In the genomic region with DNA sequence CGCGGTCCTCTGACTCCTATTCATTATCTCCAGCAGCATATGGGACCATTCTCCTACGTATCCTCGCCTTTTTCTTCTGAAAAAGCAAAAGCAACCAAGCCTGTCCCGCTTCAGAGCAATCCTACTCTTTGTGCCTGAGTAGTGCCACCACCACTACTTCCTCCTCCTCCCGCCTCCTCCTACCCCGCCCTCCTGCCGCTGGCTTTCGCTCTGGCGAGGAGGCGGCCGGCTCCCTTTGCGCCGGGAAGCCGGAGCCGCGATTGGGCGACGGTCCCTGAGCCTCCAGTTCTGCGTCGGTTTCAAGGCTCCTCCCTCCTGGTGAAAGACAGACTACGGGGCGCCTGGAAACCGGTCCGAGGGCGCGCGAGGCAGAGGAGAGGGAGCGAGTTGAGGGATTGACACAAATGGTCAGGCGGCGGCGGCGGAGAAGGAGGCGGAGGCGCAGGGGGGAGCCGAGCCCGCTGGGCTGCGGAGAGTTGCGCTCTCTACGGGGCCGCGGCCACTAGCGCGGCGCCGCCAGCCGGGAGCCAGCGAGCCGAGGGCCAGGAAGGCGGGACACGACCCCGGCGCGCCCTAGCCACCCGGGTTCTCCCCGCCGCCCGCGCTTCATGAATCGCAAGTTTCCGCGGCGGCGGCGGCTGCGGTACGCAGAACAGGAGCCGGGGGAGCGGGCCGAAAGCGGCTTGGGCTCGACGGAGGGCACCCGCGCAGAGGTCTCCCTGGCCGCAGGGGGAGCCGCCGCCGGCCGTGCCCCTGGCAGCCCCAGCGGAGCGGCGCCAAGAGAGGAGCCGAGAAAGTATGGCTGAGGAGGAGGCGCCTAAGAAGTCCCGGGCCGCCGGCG, we compare ENCODE assay signal across 8 cellular contexts. TPM values are rescaled to one million over a fixed set of nuclear protein-coding genes. Genes with fewer than 3 reads are reported as not detected.
A peak's percentile ranks its signal among the peaks of the same experiment; 100 is the strongest.
DNase-seq lines count a peak whose midpoint lies in the region; ATAC-seq and TF ChIP-seq lines count a peak whose summit lies in the region.

Gene FZD1, plus strand, starts transcription at position 351 of the 841 bp plus-strand sequence. Its CDS starts 448 bp downstream, at position 799.

- H3K4me1 Mint-ChIP-seq in activated naive CD4-positive, alpha-beta T cell treated with anti-CD3 and anti-CD28 coated beads for 36 hours (ENCODE audit: low read depth) = peaks cover 8% of the 10 kb centered on the region
- H3K4me1 Mint-ChIP-seq in neural progenitor cell = peaks cover 45% of the 10 kb centered on the region

- peak within 1 kb of the TSS; percentile 76 for H3K9ac ChIP-seq in IMR-90 (ENCODE audit: low read depth, low read length)
- H3K9ac ChIP-seq in OCI-LY1 (ENCODE audit: low read length) = peak within 1 kb of the TSS; percentile 51
- H3K9ac ChIP-seq in neural progenitor cell = peak within 1 kb of the TSS; percentile 32

- no peaks in the 10 kb centered on the region for H3K9me2 ChIP-seq in OCI-LY1 (ENCODE audit: low read depth, low read length)

- H3K36me3 Mint-ChIP-seq in activated naive CD4-positive, alpha-beta T cell treated with anti-CD3 and anti-CD28 coated beads for 36 hours (ENCODE audit: low read depth) = peaks cover 1% of the 10 kb centered on the region
- H3K36me3 Mint-ChIP-seq in neural progenitor cell = peaks cover 7% of the 10 kb centered on the region

- no peaks in the 10 kb centered on the region; the same call in 1 of the 2 replicates for H3K36me3 ChIP-seq in IMR-90 (ENCODE audit: control insufficient read depth, insufficient read depth, low read length)
- no peaks in the 10 kb centered on the region for H3K36me3 ChIP-seq in OCI-LY1 (ENCODE audit: insufficient read depth, low read length)
- no peaks in the 10 kb centered on the region for H3K36me3 ChIP-seq in neural progenitor cell
- H3K36me3 ChIP-seq in thymus (ENCODE audit: control insufficient read depth, insufficient read depth) = no peaks in the 10 kb centered on the region

- peaks cover 5% of the 10 kb centered on the region; the same call in 1 of the 2 replicates for H3K9me1 ChIP-seq in IMR-90 (ENCODE audit: insufficient read depth, low read length)

- peak within 1 kb of the TSS; percentile 79 for H3K4ac ChIP-seq in IMR-90 (ENCODE audit: low read depth, low read length)

- H3K27me3 ChIP-seq in IMR-90 (ENCODE audit: control insufficient read depth, insufficient read depth, low read length) (no peaks in the 10 kb centered on the region), OCI-LY1 (ENCODE audit: insufficient read depth, low read length) (peaks cover 5% of the 10 kb centered on the region; the same call in 1 of the 2 replicates), neural progenitor cell (peaks cover 92% of the 10 kb centered on the region), thymus (ENCODE audit: control insufficient read depth, insufficient read depth) (peaks cover 12% of the 10 kb centered on the region)

- peak within 1 kb of the TSS; percentile 68; the same call in 1 of the 3 replicates for H2BK15ac ChIP-seq in IMR-90 (ENCODE audit: low read depth, low read length)

- WGBS in IMR-90 (ENCODE audit: extremely low coverage in 2 of 2, insufficient read length in 1 of 2), 2 experiments = 1% methylated on average over 41 of the region's 89 CpGs; no CpG with 5 or more reads in 1 of the 2 experiments
- WGBS in thymus = under 1% methylated on average over 89 of the region's 89 CpGs

- peaks cover 18 to 29% of the 10 kb centered on the region in 2 experiments for H3K79me1 ChIP-seq in IMR-90 (ENCODE audit: low read depth in 1 of 2, low read length in 2 of 2)

- H3K27ac Mint-ChIP-seq in activated naive CD4-positive, alpha-beta T cell treated with anti-CD3 and anti-CD28 coated beads for 36 hours = no peak within 1 kb of the TSS
- H3K27ac Mint-ChIP-seq in neural progenitor cell = peak within 1 kb of the TSS; percentile 92

- H2BK20ac ChIP-seq in IMR-90 (ENCODE audit: low read depth, low read length) = peak within 1 kb of the TSS; percentile 52; the same call in 1 of the 2 replicates

- H4K20me1 ChIP-seq in IMR-90 (ENCODE audit: insufficient read depth, low read length) (no peaks in the 10 kb centered on the region; the same call in 1 of the 2 replicates), OCI-LY1 (ENCODE audit: insufficient read depth, low read length) (no peaks in the 10 kb centered on the region), neural progenitor cell (ENCODE audit: low read depth) (peaks cover 35% of the 10 kb centered on the region)

- H3K27ac ChIP-seq in IMR-90 (ENCODE audit: insufficient read depth, low read length) (peak within 1 kb of the TSS; percentile 89), OCI-LY1 (ENCODE audit: low read depth, low read length, poor library complexity, severe bottlenecking) (no peak within 1 kb of the TSS), neural progenitor cell (peak within 1 kb of the TSS; percentile 73), thymus (ENCODE audit: low read depth) (peak within 1 kb of the TSS; percentile 77)

- peak within 1 kb of the TSS; percentile 74 to 87; a peak in 3 of 4 replicates for H4K8ac ChIP-seq in IMR-90 (ENCODE audit: low read depth in 2 of 2, low read length in 2 of 2)

- H2AFZ ChIP-seq in IMR-90 (replicated peaks; ENCODE audit: low read length, poor library complexity) = peak within 1 kb of the TSS; percentile 84
- no peak within 1 kb of the TSS for H2AFZ ChIP-seq in OCI-LY1 (ENCODE audit: low read length)
- H2AFZ ChIP-seq in neural progenitor cell (replicated peaks) = peak within 1 kb of the TSS; percentile 86

- DNase-seq in Daoy (ENCODE audit: low read depth) (peak; percentile 98), IMR-90 (peak; percentile 99), germinal center (ENCODE audit: low spot score) (peak; percentile 74), neural progenitor cell (ENCODE audit: low spot score) (peak; percentile 99)
- DNase-seq in activated naive CD4-positive, alpha-beta T cell treated with anti-CD3 and anti-CD28 coated beads for 36 hours = peak; percentile 85

- H3K56ac ChIP-seq in IMR-90 (ENCODE audit: extremely low read depth, insufficient read depth, low read length) = peak within 1 kb of the TSS; percentile 93

- CTCF ChIA-PET in IMR-90 (lab: Yijun Ruan, JAX) = no interaction called here
- CTCF ChIA-PET in activated naive CD4-positive, alpha-beta T cell treated with anti-CD3 and anti-CD28 coated beads for 36 hours (lab: Charles Lee) = no interaction called here

- in situ Hi-C loops in IMR-90 (cut with MboI; ENCODE audit: low sequenced_read_pairs) = no loop called here

- H3K27me3 Mint-ChIP-seq in activated naive CD4-positive, alpha-beta T cell treated with anti-CD3 and anti-CD28 coated beads for 36 hours (ENCODE audit: low read depth) = peaks cover 53% of the 10 kb centered on the region
- peaks cover 16% of the 10 kb centered on the region for H3K27me3 Mint-ChIP-seq in neural progenitor cell (ENCODE audit: insufficient read depth, low read depth)

- ATAC-seq in GM21723 (IDR thresholded peaks at IDR 0.05; ENCODE audit: unreplicated experiment) (peak; percentile 92), IMR-90 (ENCODE audit: low read depth) (peak; percentile 89)

- peak within 1 kb of the TSS; percentile 82 for H3K4me3 Mint-ChIP-seq in activated naive CD4-positive, alpha-beta T cell treated with anti-CD3 and anti-CD28 coated beads for 36 hours
- peak within 1 kb of the TSS; percentile 95 for H3K4me3 Mint-ChIP-seq in neural progenitor cell

- H3K79me2 ChIP-seq in OCI-LY1 (ENCODE audit: insufficient read depth, low read length) (no peaks in the 10 kb centered on the region), neural progenitor cell (ENCODE audit: low read depth) (no peaks in the 10 kb centered on the region)

- H3F3A ChIP-seq in OCI-LY1 (ENCODE audit: insufficient read depth, low read length) = no peaks in the 10 kb centered on the region
- H3F3A ChIP-seq in neural progenitor cell (ENCODE audit: low read depth) = peaks cover 8% of the 10 kb centered on the region

- dilution Hi-C loops in IMR-90 (cut with HindIII; ENCODE audit: low sequenced_read_pairs, unreplicated experiment) = no loop called here

- peak within 1 kb of the TSS; percentile 67 for H4K91ac ChIP-seq in IMR-90 (ENCODE audit: insufficient read depth, low read depth, low read length)

- peak within 1 kb of the TSS; percentile 60 for H2AK9ac ChIP-seq in IMR-90 (replicated peaks; ENCODE audit: low read depth, low read length, poor library complexity)

- H2AK5ac ChIP-seq in IMR-90 (ENCODE audit: low read depth, low read length) = peak within 1 kb of the TSS; percentile 90; the same call in 1 of the 2 replicates

- H3K4me3 ChIP-seq in IMR-90 (ENCODE audit: insufficient read depth, low read depth, low read length) (peak within 1 kb of the TSS; percentile 75), OCI-LY1 (ENCODE audit: low read depth, low read length, poor library complexity, severe bottlenecking) (peak within 1 kb of the TSS; percentile 68), neural progenitor cell (peak within 1 kb of the TSS; percentile 91), thymus (ENCODE audit: low read length) (peak within 1 kb of the TSS; percentile 77)

- peak within 1 kb of the TSS; percentile 74 for H2BK120ac ChIP-seq in IMR-90 (ENCODE audit: low read depth, low read length)

- H3K9me3 ChIP-seq in IMR-90 (ENCODE audit: control insufficient read depth, insufficient read depth, low read length) = no peaks in the 10 kb centered on the region
- H3K9me3 ChIP-seq in OCI-LY1 (ENCODE audit: low read length) = no peaks in the 10 kb centered on the region
- H3K9me3 ChIP-seq in neural progenitor cell (ENCODE audit: low read depth) = no peaks in the 10 kb centered on the region
- H3K9me3 ChIP-seq in thymus (ENCODE audit: control insufficient read depth) = no peaks in the 10 kb centered on the region

- peak within 1 kb of the TSS; percentile 73 for H3K18ac ChIP-seq in IMR-90 (ENCODE audit: low read depth, low read length)

- H3K9me3 Mint-ChIP-seq in activated naive CD4-positive, alpha-beta T cell treated with anti-CD3 and anti-CD28 coated beads for 36 hours = no peaks in the 10 kb centered on the region
- H3K9me3 Mint-ChIP-seq in neural progenitor cell = peaks cover 3% of the 10 kb centered on the region

- intact Hi-C loops in IMR-90 (cut with micrococcal nuclease) = loop anchor here (1.0 to 10.0 kb wide), 9 partner anchors 81 to 1183 kb away; partner anchors contain the start of genes AKAP9, CDK14, GATAD1 and MTERF1
- intact Hi-C loops in activated naive CD4-positive, alpha-beta T cell treated with anti-CD3 and anti-CD28 coated beads for 36 hours (cut with micrococcal nuclease) = loop anchor here (1.0 to 10.0 kb wide), 9 partner anchors 180 to 1180 kb away; partner anchors contain the start of genes AKAP9, CFAP69, CLDN12 and GATAD1

- H3K4me2 ChIP-seq in IMR-90 (ENCODE audit: low read depth, low read length) (peak within 1 kb of the TSS; percentile 90), OCI-LY1 (ENCODE audit: low read length) (peak within 1 kb of the TSS; percentile 51), neural progenitor cell (peak within 1 kb of the TSS; percentile 88)

- H3K23ac ChIP-seq in IMR-90 (ENCODE audit: low read depth, low read length) = peak within 1 kb of the TSS; percentile 95

- peak; percentile 25; the same call in 1 of the 2 replicates for TF ChIP-seq RAD21 in IMR-90 (IDR thresholded peaks at IDR 0.05; ENCODE audit: low read length)

- H4K5ac ChIP-seq in IMR-90 (ENCODE audit: low read depth, low read length) = peak within 1 kb of the TSS; percentile 50

- TF ChIP-seq POLR2A in IMR-90 (IDR thresholded peaks at IDR 0.05; ENCODE audit: low read depth, low read length) = peak; percentile 63; the same call in 1 of the 2 replicates

- H3K4me1 ChIP-seq in IMR-90 (ENCODE audit: control insufficient read depth, insufficient read depth, low read length) (peaks cover 4% of the 10 kb centered on the region), OCI-LY1 (ENCODE audit: insufficient read depth, low read length, severe bottlenecking) (peaks cover 21% of the 10 kb centered on the region), neural progenitor cell (peaks cover 32% of the 10 kb centered on the region), thymus (ENCODE audit: control insufficient read depth, insufficient read depth, low read length) (peaks cover 12% of the 10 kb centered on the region)

- no TSS peak for BruUV-seq in IMR-90 (replicated peaks; lab: Mats Ljungman, UMichigan)

- TF ChIP-seq CTCF in IMR-90 (conservative IDR thresholded peaks at IDR 0.05; ENCODE audit: low read depth, low read length) = no peak
- TF ChIP-seq CTCF in OCI-LY1 (IDR thresholded peaks at IDR 0.05; ENCODE audit: low read length) = no peak
- TF ChIP-seq CTCF in neural progenitor cell (IDR thresholded peaks at IDR 0.05) = peak; percentile 20

- H3K14ac ChIP-seq in IMR-90 (replicated peaks; ENCODE audit: low read depth, low read length) = peak within 1 kb of the TSS; percentile 77

- H2BK5ac ChIP-seq in IMR-90 (ENCODE audit: low read depth, low read length, poor library complexity, severe bottlenecking) = peak within 1 kb of the TSS; percentile 84

- POLR2A ChIA-PET in IMR-90 (lab: Charles Lee; ENCODE audit: unreplicated experiment) = no interaction called here

RNA-seq across cellular contexts. Expression of gene FZD1, which starts in this region (rescaled TPM):
- total RNA-seq in Daoy (2014; rRNA removed; shearing (Covaris generic)) = 4.7 and 5.1 TPM in 2 replicates
- total RNA-seq in IMR-90 (2012; rRNA removed) = 3.6 and 4.4 TPM in 2 replicates
- 6.5 and 6.8 TPM in 2 replicates for polyA plus RNA-seq in IMR-90 (2012; rRNA removed)
- 3.0 and 9.1 TPM in 2 replicates for polyA plus RNA-seq in IMR-90 (2012; cell fraction: cytosol; rRNA removed)
- 1.8 and 3.0 TPM in 2 replicates for polyA plus RNA-seq in IMR-90 (2012; cell fraction: nucleus; rRNA removed; ENCODE audit: low replicate concordance)
- under 1 TPM; 0.29 to 0.30 TPM for total RNA-seq in activated naive CD4-positive, alpha-beta T cell treated with anti-CD3 and anti-CD28 coated beads for 36 hours
- total RNA-seq in neural progenitor cell (ENCODE audit: low replicate concordance) = 5.1 and 10.9 TPM in 2 replicates
- 2.8 TPM for polyA plus RNA-seq in thymus

Comparison
In these comparisons a context has a peak if more than half of its experiments do, and no peak if none do; other contexts are left out.
1. Peak in DNase-seq in activated naive CD4-positive, alpha-beta T cell treated with anti-CD3 and anti-CD28 coated beads for 36 hours; RNA of the gene not detected or under 1 TPM.